ENCODE assay signal across 8 cellular contexts in the genomic region with DNA sequence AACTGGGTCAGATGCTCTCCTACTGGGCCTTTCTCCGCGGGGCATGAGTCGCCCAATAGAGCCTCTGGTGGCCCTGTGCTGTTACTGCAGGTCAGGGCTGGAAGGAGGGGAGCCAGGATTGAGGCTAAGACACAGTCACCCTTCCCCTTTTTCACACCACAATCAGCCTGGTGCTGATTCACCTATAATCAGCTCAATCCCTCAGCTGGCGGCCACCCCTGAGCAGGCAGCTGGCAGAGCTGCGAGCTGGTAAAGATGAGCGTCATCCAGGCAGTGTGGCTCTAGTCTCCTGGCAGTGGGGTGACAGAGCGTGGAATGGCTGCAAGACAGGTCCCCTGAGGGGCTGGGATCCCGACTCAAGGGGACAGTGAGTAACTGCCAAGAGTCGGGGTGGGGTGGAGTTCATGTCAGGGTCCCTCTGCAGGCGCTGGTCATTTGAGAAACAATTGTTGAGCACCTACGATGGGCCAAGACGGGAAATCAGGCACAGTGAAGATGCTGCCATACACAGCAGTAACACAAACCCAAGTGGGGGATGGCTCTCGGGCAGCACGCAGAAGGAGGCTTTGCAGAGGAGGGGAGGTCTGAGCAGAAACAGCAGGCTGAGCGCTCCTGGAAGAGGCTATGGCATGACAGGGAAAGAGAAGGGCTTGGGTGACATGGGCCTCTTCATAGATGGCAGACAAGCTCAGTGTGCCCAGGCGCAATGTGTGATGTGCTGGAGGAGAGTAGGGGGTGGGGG. TPM values are rescaled to one million over a fixed set of nuclear protein-coding genes. Genes with fewer than 3 reads are reported as not detected.
DNase-seq lines count a peak whose midpoint lies in the region; ATAC-seq and TF ChIP-seq lines count a peak whose summit lies in the region.

No MANE protein-coding gene starts in this region.

- intact Hi-C loops in head of caudate nucleus (cut with DNase I), result no loop called here
- intact Hi-C loops in posterior vena cava (cut with DNase I), result no loop called here

- peak; percentile 82 for TF ChIP-seq CTCF in GM20000 (IDR thresholded peaks at IDR 0.05; ENCODE audit: extremely low read depth, missing control alignments)

- peak; percentile 90 for ATAC-seq in HG03558 (IDR thresholded peaks at IDR 0.05; ENCODE audit: extremely low read depth, unreplicated experiment)

- peak; percentile 87 for DNase-seq in DMS53 (lab: John Stamatoyannopoulos, UW)
- peak; percentile 77 for DNase-seq in GM20000 (ENCODE audit: low spot score)
- peak; percentile 94 for DNase-seq in RPMI8226
- peak; percentile 37 for DNase-seq in activated effector memory CD4-positive, alpha-beta T cell treated with Interleukin-2 at 50 U/mL for 16 hours
- DNase-seq in head of caudate nucleus, result peak; percentile 30 to 87 (median 72)
- peak; percentile 89 for DNase-seq in posterior vena cava (ENCODE audit: low spot score)
- no peak for DNase-seq in middle frontal gyrus (ENCODE audit: extremely low spot score, low spot score)

RNA-seq across cellular contexts. Expression of a gene that starts 21.8 kb away (rescaled TPM):
- total RNA-seq in posterior vena cava, result 100 to 1,000 TPM in 1 of 2 donors, 10 to 100 TPM in 1; 43.4 to 193 TPM
